ENCODE assay signal across 8 cellular contexts in genomic region chr6:30489081-30490030, GRCh38. TPM values are rescaled to one million over a fixed set of nuclear protein-coding genes. Genes with fewer than 3 reads are reported as not detected.
DNase-seq lines count a peak whose midpoint lies in the region; ATAC-seq, FAIRE-seq and TF ChIP-seq lines count a peak whose summit lies in the region.

HLA-E (plus strand) TSS chr6:30489509; CDS start chr6:30489532, 23 bp downstream.

- peak; percentile 58 for FAIRE-seq in D721Med (lab: Jason Lieb, UNC)

- H3K27ac ChIP-seq in PC-9 (peak within 1 kb of the TSS; percentile 89), esophagus muscularis mucosa (replicated peaks in 1 of 4) (peak within 1 kb of the TSS; percentile 97 to 99 (median 98)), muscle layer of duodenum (ENCODE audit: low read length) (peak within 1 kb of the TSS; percentile 92)

- no peaks in the 10 kb centered on the region for H3K9me2 ChIP-seq in PC-9 (ENCODE audit: insufficient read depth)

- 10% methylated on average over 30 of the region's 69 CpGs for WGBS in esophagus muscularis mucosa

- peak; percentile 79 for ATAC-seq in GM21447 (IDR thresholded peaks at IDR 0.05; ENCODE audit: unreplicated experiment)

- no peaks in the 10 kb centered on the region for H3K27me3 ChIP-seq in PC-9 (ENCODE audit: insufficient read depth, low read depth)
- no peaks in the 10 kb centered on the region for H3K27me3 ChIP-seq in esophagus muscularis mucosa
- H3K27me3 ChIP-seq in muscle layer of duodenum (ENCODE audit: low read depth, low read length) = no peaks in the 10 kb centered on the region

- H3K36me3 ChIP-seq in PC-9 (ENCODE audit: low read depth) = peaks cover 18% of the 10 kb centered on the region; the same call in 1 of the 2 replicates
- peaks cover 9 to 43% (median 38%) of the 10 kb centered on the region in 4 donors for H3K36me3 ChIP-seq in esophagus muscularis mucosa
- H3K36me3 ChIP-seq in muscle layer of duodenum (ENCODE audit: control insufficient read depth in 1 of 2, insufficient read depth in 2 of 2, low read length in 2 of 2) = peaks cover 33 to 34% of the 10 kb centered on the region in 2 donors

- TF ChIP-seq POLR2A in esophagus muscularis mucosa (IDR thresholded peaks at IDR 0.05; ENCODE audit: low read depth) = peak; percentile 98

- H3K4me1 ChIP-seq in PC-9 (replicated peaks; ENCODE audit: insufficient read depth) = peaks cover 8% of the 10 kb centered on the region
- H3K4me1 ChIP-seq in esophagus muscularis mucosa = peaks cover 31 to 36% (median 34%) of the 10 kb centered on the region in 4 donors
- H3K4me1 ChIP-seq in muscle layer of duodenum (ENCODE audit: control insufficient read depth in 1 of 2, insufficient read depth in 2 of 2, low read length in 2 of 2) = peaks cover 7 to 23% of the 10 kb centered on the region in 2 donors

- intact Hi-C loops in PC-9 (cut with micrococcal nuclease; ENCODE audit: unreplicated experiment) = loop anchor here (1.0 kb wide), 3 partner anchors 38 to 102 kb away; no protein-coding TSS in a partner anchor
- intact Hi-C loops in esophagus muscularis mucosa (cut with DNase I) = no loop called here

- CTCF ChIA-PET in PC-9 (lab: Charles Lee) = no interaction called here

- peak within 1 kb of the TSS; percentile 93 for H3K4me3 ChIP-seq in PC-9
- H3K4me3 ChIP-seq in esophagus muscularis mucosa = peak within 1 kb of the TSS; percentile 81 to 87 (median 86)
- peak within 1 kb of the TSS; percentile 79 to 94 for H3K4me3 ChIP-seq in muscle layer of duodenum (ENCODE audit: low read depth in 1 of 2, low read length in 2 of 2)

- TF ChIP-seq CTCF in D721Med (IDR thresholded peaks at IDR 0.05; ENCODE audit: insufficient read depth, missing control alignments) (no peak), PC-9 (conservative IDR thresholded peaks at IDR 0.05) (no peak), esophagus muscularis mucosa (IDR thresholded peaks at IDR 0.05) (no peak)

- H3K9me3 ChIP-seq in PC-9 (ENCODE audit: insufficient read depth, low read depth) = no peaks in the 10 kb centered on the region
- H3K9me3 ChIP-seq in esophagus muscularis mucosa = no peaks in the 10 kb centered on the region
- H3K9me3 ChIP-seq in muscle layer of duodenum (ENCODE audit: control insufficient read depth in 1 of 2, low read length in 2 of 2) = no peaks in the 10 kb centered on the region

- BruUV-seq in PC-9 (replicated peaks; lab: Mats Ljungman, UMichigan) = TSS peak; percentile 84

- POLR2A ChIA-PET in PC-9 (lab: Charles Lee; ENCODE audit: unreplicated experiment) = interaction anchor here (0.5 kb wide), 1 partner anchor 69 kb away, joined by 5 read pairs; no protein-coding TSS in a partner anchor

- peak; percentile 82 for TF ChIP-seq EP300 in esophagus muscularis mucosa (IDR thresholded peaks at IDR 0.05)

- H3K4me2 ChIP-seq in PC-9 = peak within 1 kb of the TSS; percentile 83

- DNase-seq in D721Med (ENCODE audit: insufficient read length, low spot score) (peak; percentile 78), HuH-7 (ENCODE audit: low spot score) (peak; percentile 89), PC-9 (peak; percentile 90 to 97), esophagus muscularis mucosa (ENCODE audit: extremely low spot score) (peak; percentile 99)
- DNase-seq in activated T-cell treated with anti-CD3 and anti-CD28 coated beads, Interleukin-2, amount 50 U/mL, for 48 hours = peak; percentile 89
- DNase-seq in stimulated activated CD8-positive, alpha-beta memory T cell treated with anti-CD3 and anti-CD28 coated beads, Interleukin-7, amount 100 ng/mL, for 4 hours (ENCODE audit: low read depth in 2 of 2) = peak; percentile 80 to 95

- peak within 1 kb of the TSS; percentile 83 for H2AFZ ChIP-seq in PC-9

- H3K79me2 ChIP-seq in PC-9 (ENCODE audit: low read depth) = 0 out of 2 replicates have a peak, but pooled peaks cover 8% of the 10 kb centered on the region

- H3F3A ChIP-seq in PC-9 (ENCODE audit: insufficient read depth, low read depth) = 0 out of 2 replicates have a peak, but pooled peaks cover 3% of the 10 kb centered on the region

- 0 out of 2 replicates have a peak, but pooled peaks cover 9% of the 10 kb centered on the region for H4K20me1 ChIP-seq in PC-9 (ENCODE audit: insufficient read depth)

RNA-seq across cellular contexts. Expression of gene HLA-E, which starts in this region (rescaled TPM):
- total RNA-seq in PC-9 (2021) (125 and 160 TPM in 2 replicates), esophagus muscularis mucosa (100 to 1,000 TPM; 294 to 649 (median 523) TPM)

Comparison
In these comparisons a context has a peak if more than half of its experiments do, and no peak if none do; other contexts are left out.
1. Peak in every context shown above with its lines: DNase-seq, ATAC-seq, H3K4me3 ChIP-seq and H3K27ac ChIP-seq.